14 cellular contexts compared by ENCODE assay signal in the genomic region with DNA sequence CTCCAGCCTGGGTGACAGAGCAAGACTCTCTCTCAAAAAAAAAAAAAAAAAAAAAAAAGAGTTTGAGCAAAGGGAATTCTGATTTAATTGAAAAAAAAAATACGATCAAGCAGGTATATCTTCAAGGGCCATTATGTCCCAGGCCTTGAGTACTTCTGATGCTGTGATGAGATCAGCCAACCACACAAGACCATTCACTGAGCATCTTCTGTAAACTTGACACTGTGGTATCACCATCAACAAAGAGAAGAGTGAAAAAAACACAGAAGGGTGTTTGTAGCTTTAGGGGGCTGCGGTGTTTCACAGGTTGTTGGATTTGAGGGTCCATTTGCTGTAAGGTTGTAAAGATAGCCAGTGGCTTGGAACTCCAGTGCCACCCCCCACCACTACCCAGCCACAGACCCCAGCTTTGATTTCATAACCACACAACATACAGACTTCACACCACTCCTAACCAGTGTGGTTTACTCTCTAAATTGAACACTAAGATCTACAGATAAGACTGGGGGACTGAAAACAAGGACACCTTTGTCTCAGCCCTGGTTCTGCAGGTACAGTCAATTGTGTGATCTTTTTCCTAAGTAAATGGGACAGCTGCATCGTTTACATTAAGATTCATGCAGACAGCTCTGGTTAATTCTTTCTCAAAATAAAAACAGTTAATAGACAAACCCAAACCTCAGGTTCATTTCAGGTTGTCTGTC.
DNase-seq lines count a peak whose midpoint lies in the region; ATAC-seq and TF ChIP-seq lines count a peak whose summit lies in the region.
"Had no signal": no experiment of that assay in that cellular context is flagged by ENCODE, and none has a peak within 500 bp of the region (broad histone marks: within the 10 kb centered on the region; RNA-seq: fewer than 3 reads in every experiment).

No MANE protein-coding gene starts in this region.

- ATAC-seq in DND-41 (ENCODE audit: insufficient read depth, low read depth) (peak; percentile 48), GM21381 (IDR thresholded peaks at IDR 0.05; ENCODE audit: unreplicated experiment) (no peak)

- peak overlapping the region in 6 of 11 experiments; percentile 70 to 90 (median 80); a peak in 8 of 22 replicates for H3K4me2 ChIP-seq in BLaER1 treated with 17β-estradiol and CSF1 and Interleukin-3, amounts not matched to agents 10 nM and 100 nM
- no peak overlapping the region for H3K4me2 ChIP-seq in DND-41 (ENCODE audit: insufficient read depth, low read length)

- no peaks in the 10 kb centered on the region for H3K79me2 ChIP-seq in DND-41 (ENCODE audit: insufficient read depth, low read length)

- H3K9ac ChIP-seq in BLaER1 treated with 17β-estradiol and CSF1 and Interleukin-3, amounts not matched to agents 10 nM and 100 nM: no peak overlapping the region
- no peak overlapping the region for H3K9ac ChIP-seq in DND-41 (ENCODE audit: low read depth, low read length)

- H3K27me3 ChIP-seq in BLaER1 treated with 17β-estradiol and CSF1 and Interleukin-3, amounts not matched to agents 10 nM and 100 nM: no peaks in the 10 kb centered on the region
- no peaks in the 10 kb centered on the region for H3K27me3 ChIP-seq in DND-41 (ENCODE audit: insufficient read depth, low read length, poor library complexity)

- H2AFZ ChIP-seq in DND-41 (ENCODE audit: low read depth, low read length): no peak overlapping the region

- peaks cover 0 to 9% (median 0%) of the 10 kb centered on the region in 11 experiments; a peak in 2 of 22 replicates for H3K36me3 ChIP-seq in BLaER1 treated with 17β-estradiol and CSF1 and Interleukin-3, amounts not matched to agents 10 nM and 100 nM
- H3K36me3 ChIP-seq in DND-41 (ENCODE audit: insufficient read depth, low read length): no peaks in the 10 kb centered on the region
- H3K36me3 ChIP-seq: WERI-Rb-1 had no signal

- H3K27ac ChIP-seq in BLaER1 treated with 17β-estradiol and CSF1 and Interleukin-3, amounts not matched to agents 10 nM and 100 nM: peak overlapping the region in 1 of 11 experiments; percentile 77; a peak in 2 of 22 replicates
- no peak overlapping the region for H3K27ac ChIP-seq in DND-41 (ENCODE audit: low read length)
- H3K27ac ChIP-seq: RWPE1, WERI-Rb-1 had no signal

- DNase-seq in DND-41 (peak; percentile 29), SK-MEL-5 (ENCODE audit: low read depth, low spot score) (peak; percentile 4), left kidney (ENCODE audit: low read depth, low spot score) (peak; percentile 21), hippocampal formation (lab: John Stamatoyannopoulos, UW) (no peak)
- no peak for DNase-seq in effector CD8-positive, alpha-beta T cell (lab: John Stamatoyannopoulos, UW)
- DNase-seq: activated effector memory CD4-positive, alpha-beta T cell treated with anti-CD3 and anti-CD28 coated beads, Interleukin-2, amount 50 U/mL, for 16 hours; COR-L47; NCI-H1436; stimulated activated CD4-positive, alpha-beta T cell treated with anti-CD3 and anti-CD28 coated beads, Interleukin-2, amount 100 ng/mL, for 48 hours; substantia nigra; WERI-Rb-1 had no signal

- H3K4me3 ChIP-seq in BLaER1 treated with 17β-estradiol and CSF1 and Interleukin-3, amounts not matched to agents 10 nM and 100 nM: no peak overlapping the region
- no peak overlapping the region for H3K4me3 ChIP-seq in DND-41 (ENCODE audit: low read depth in 1 of 2, low read length in 2 of 2)

- no peaks in the 10 kb centered on the region for H4K20me1 ChIP-seq in BLaER1 treated with 17β-estradiol and CSF1 and Interleukin-3, amounts not matched to agents 10 nM and 100 nM
- H4K20me1 ChIP-seq in DND-41 (ENCODE audit: insufficient read depth, low read length): no peaks in the 10 kb centered on the region

- no peaks in the 10 kb centered on the region for H3K9me3 ChIP-seq in BLaER1 treated with 17β-estradiol and CSF1 and Interleukin-3, amounts not matched to agents 10 nM and 100 nM (replicated peaks in 1 of 11)
- no peaks in the 10 kb centered on the region for H3K9me3 ChIP-seq in DND-41 (ENCODE audit: insufficient read depth, low read length, severe bottlenecking)

- in situ Hi-C loops in SK-MEL-5 (cut with HindIII; ENCODE audit: low pct_unique_long_range_greater_than_20kb, low sequenced_read_pairs): no loop called here

- no peak for TF ChIP-seq CTCF in DND-41 (IDR thresholded peaks at IDR 0.05; ENCODE audit: borderline replicate concordance, extremely low read depth, low read length, poor library complexity, severe bottlenecking)

- H3K4me1 ChIP-seq in BLaER1 treated with 17β-estradiol and CSF1 and Interleukin-3, amounts not matched to agents 10 nM and 100 nM: peaks cover 31 to 39% (median 36%) of the 10 kb centered on the region in 10 experiments
- peaks cover 19% of the 10 kb centered on the region for H3K4me1 ChIP-seq in DND-41 (ENCODE audit: insufficient read depth, low read length)

Comparison
In these comparisons a context has a peak if more than half of its experiments do, and no peak if none do; other contexts are left out.
1. DNase-seq: peak in DND-41 (single experiment), SK-MEL-5 (single experiment) and left kidney (single experiment); none in hippocampal formation (0 of 2) and effector CD8-positive, alpha-beta T cell (single experiment).